In genomic region chr5:128271859-128272446, GRCh38 we compare ENCODE assay signal across 11 cellular contexts.
DNase-seq lines count a peak whose midpoint lies in the region; ATAC-seq and TF ChIP-seq lines count a peak whose summit lies in the region.
"Had no signal": no experiment of that assay in that cellular context is flagged by ENCODE, and none has a peak within 500 bp of the region (broad histone marks: within the 10 kb centered on the region; RNA-seq: fewer than 3 reads in every experiment).

No MANE protein-coding gene starts in this region.

- no peaks in the 10 kb centered on the region for H3K27me3 ChIP-seq in adrenal gland
- H3K27me3 ChIP-seq: spleen had no signal

- intact Hi-C loops in adrenal gland (cut with DNase I) = no loop called here

- 60 to 75% (median 65%) methylated on average over 6 of the region's 6 CpGs for WGBS in adrenal gland, 4 donors

- H3K36me3 ChIP-seq in adrenal gland (replicated peaks in 1 of 2) = no peaks in the 10 kb centered on the region
- H3K36me3 ChIP-seq: spleen had no signal

- no peak for TF ChIP-seq CTCF in HFF-Myc (IDR thresholded peaks at IDR 0.05; ENCODE audit: low read depth, low read length, missing control alignments)
- no peak for TF ChIP-seq CTCF in adrenal gland (IDR thresholded peaks at IDR 0.05)

- no peak overlapping the region for H3K4me3 ChIP-seq in HFF-Myc (replicated peaks; ENCODE audit: low read depth, low read length)
- no peak overlapping the region for H3K4me3 ChIP-seq in adrenal gland
- H3K4me3 ChIP-seq: spleen had no signal

- no peak for TF ChIP-seq POLR2A in adrenal gland (IDR thresholded peaks at IDR 0.05)

- no peaks in the 10 kb centered on the region for H3K4me1 ChIP-seq in adrenal gland (replicated peaks in 1 of 2)
- H3K4me1 ChIP-seq: spleen had no signal

- no peak overlapping the region for H3K27ac ChIP-seq in adrenal gland
- H3K27ac ChIP-seq: spleen had no signal

- ATAC-seq in HG03521 (IDR thresholded peaks at IDR 0.05; ENCODE audit: unreplicated experiment) (no peak), HG03095 (IDR thresholded peaks at IDR 0.05; ENCODE audit: unreplicated experiment) (no peak)
- ATAC-seq: activated CD4-positive, CD25-positive, alpha-beta regulatory T cell treated with anti-CD3 and anti-CD28 coated beads, Interleukin-2, amount 50 U/mL, for 24 hours had no signal

- DNase-seq in A172 (ENCODE audit: low spot score) = peak; percentile 86
- DNase-seq in HFF-Myc (ENCODE audit: extremely low read depth, low read depth) = peak; percentile 45
- DNase-seq in adrenal gland = peak in 4 of 7 donors; percentile 26 to 36 (median 31)
- peak; percentile 55 for DNase-seq in glomerular visceral epithelial cell (ENCODE audit: extremely low spot score)
- DNase-seq in activated naive CD4-positive, alpha-beta T cell treated with anti-CD3 and anti-CD28 coated beads, Interleukin-2, amount 50 U/mL, for 16 hours = no peak
- DNase-seq in iPS-NIHi7 (ENCODE audit: extremely low spot score) = no peak
- DNase-seq: activated naive CD4-positive, alpha-beta T cell; spleen had no signal

- no peaks in the 10 kb centered on the region for H3K9me3 ChIP-seq in adrenal gland (replicated peaks in 1 of 3)

Comparison
In these comparisons a context has a peak if more than half of its experiments do, and no peak if none do; other contexts are left out.
1. DNase-seq: peak in A172 (single experiment), HFF-Myc (single experiment), adrenal gland (4 of 7) and glomerular visceral epithelial cell (single experiment); none in activated naive CD4-positive, alpha-beta T cell treated with anti-CD3 and anti-CD28 coated beads, Interleukin-2, amount 50 U/mL, for 16 hours (single experiment) and iPS-NIHi7 (single experiment).